In the genomic region with DNA sequence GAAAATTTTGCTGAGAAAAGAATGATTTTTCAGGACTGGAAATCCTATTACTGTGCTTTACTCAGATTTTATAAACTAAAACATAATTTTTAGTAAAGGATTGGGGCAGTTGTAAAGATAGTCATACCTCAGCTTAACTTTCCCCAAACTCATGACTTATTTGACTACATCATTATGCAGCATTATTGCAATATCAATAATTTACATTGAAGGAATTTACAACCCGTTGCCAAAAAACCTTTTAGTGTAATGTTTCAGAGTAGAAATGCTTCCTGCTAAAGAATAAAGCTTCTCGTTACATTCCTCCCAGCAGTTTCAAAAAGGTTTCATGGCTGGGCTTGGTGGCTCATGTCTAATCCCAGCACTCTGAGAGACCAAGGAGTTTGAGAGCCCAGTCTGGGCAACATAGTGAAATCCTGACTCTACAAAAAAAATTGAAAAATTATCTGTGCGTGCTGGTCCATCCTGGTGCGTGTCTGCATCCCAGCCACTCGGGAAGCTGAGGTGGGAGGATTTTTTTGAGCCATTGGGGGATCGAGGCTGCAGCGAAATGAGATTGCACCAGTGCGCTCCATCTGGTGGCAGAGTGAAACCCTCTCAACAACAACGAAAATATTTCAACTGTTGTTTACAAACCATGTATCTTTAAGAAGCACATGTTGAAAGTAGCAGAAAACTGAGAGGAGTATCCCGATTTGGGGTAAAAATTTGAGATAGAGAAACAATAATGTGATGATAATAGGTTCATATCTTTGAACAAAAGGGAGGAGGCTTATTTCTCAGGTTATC, we compare ENCODE assay signal across 8 cellular contexts.
A peak's percentile ranks its signal among the peaks of the same experiment; 100 is the strongest.
DNase-seq lines count a peak whose midpoint lies in the region; ATAC-seq and TF ChIP-seq lines count a peak whose summit lies in the region.

No MANE protein-coding gene starts in this region.

- H3K4me3 Mint-ChIP-seq in activated naive CD8-positive, alpha-beta T cell treated with anti-CD3 and anti-CD28 coated beads, Interleukin-2, amount 50 U/mL, for 24 hours: peak overlapping the region; percentile 97

- peaks cover 72% of the 10 kb centered on the region for H3K4me1 Mint-ChIP-seq in activated naive CD8-positive, alpha-beta T cell treated with anti-CD3 and anti-CD28 coated beads, Interleukin-2, amount 50 U/mL, for 24 hours

- H3K4me3 ChIP-seq in NB4 (ENCODE audit: low read depth, low read length) (peak overlapping the region; percentile 77), iPS-18a (ENCODE audit: low read length) (peak overlapping the region; percentile 76)

- TF ChIP-seq CTCF in NB4 (IDR thresholded peaks at IDR 0.05; ENCODE audit: low read depth, low read length): peak; percentile 57

- H3K27me3 Mint-ChIP-seq in activated naive CD8-positive, alpha-beta T cell treated with anti-CD3 and anti-CD28 coated beads, Interleukin-2, amount 50 U/mL, for 24 hours: peaks cover 2% of the 10 kb centered on the region

- peaks cover 51% of the 10 kb centered on the region for H3K36me3 Mint-ChIP-seq in activated naive CD8-positive, alpha-beta T cell treated with anti-CD3 and anti-CD28 coated beads, Interleukin-2, amount 50 U/mL, for 24 hours (ENCODE audit: low read depth)

- no peaks in the 10 kb centered on the region for H3K9me3 ChIP-seq in iPS-18a (ENCODE audit: control insufficient read depth, low read depth, low read length)

- no peak for ATAC-seq in activated naive CD8-positive, alpha-beta T cell treated with anti-CD3 and anti-CD28 coated beads, Interleukin-2, amount 50 U/mL, for 24 hours
- no peak for ATAC-seq in HG02642 (IDR thresholded peaks at IDR 0.05; ENCODE audit: poor library complexity, unreplicated experiment)

- H3K27me3 ChIP-seq in iPS-18a (ENCODE audit: control insufficient read depth, insufficient read depth, low read length): no peaks in the 10 kb centered on the region

- no peak overlapping the region for H3K27ac ChIP-seq in iPS-18a (ENCODE audit: low read length)

- no peak for TF ChIP-seq POLR2A in NB4 (IDR thresholded peaks at IDR 0.05; ENCODE audit: extremely low read depth, insufficient read length)

- H3K36me3 ChIP-seq in iPS-18a (ENCODE audit: control insufficient read depth, low read depth, low read length): no peaks in the 10 kb centered on the region

- no peaks in the 10 kb centered on the region for H3K9me3 Mint-ChIP-seq in activated naive CD8-positive, alpha-beta T cell treated with anti-CD3 and anti-CD28 coated beads, Interleukin-2, amount 50 U/mL, for 24 hours

- DNase-seq in NCI-H82 (lab: John Stamatoyannopoulos, UW) (peak; percentile 54), NCI-H82 treated with DMSO at 0.1 percent for 48 hours (lab: John Stamatoyannopoulos, UW; ENCODE audit: unreplicated experiment) (no peak), NB4 (ENCODE audit: low read depth) (peak; percentile 64)
- no peak for DNase-seq in activated naive CD8-positive, alpha-beta T cell treated with anti-CD3 and anti-CD28 coated beads, Interleukin-2, amount 50 U/mL, for 24 hours
- peak; percentile 19 for DNase-seq in stimulated activated CD8-positive, alpha-beta memory T cell treated with anti-CD3 and anti-CD28 coated beads, Interleukin-15, amount 100 ng/mL, for 1 hour (ENCODE audit: low read depth)
- DNase-seq in activated CD4-positive, CD25-positive, alpha-beta regulatory T cell (lab: John Stamatoyannopoulos, UW): no peak

- peak overlapping the region; percentile 72 for H3K27ac Mint-ChIP-seq in activated naive CD8-positive, alpha-beta T cell treated with anti-CD3 and anti-CD28 coated beads, Interleukin-2, amount 50 U/mL, for 24 hours

- H3K4me1 ChIP-seq in iPS-18a (ENCODE audit: control insufficient read depth, low read depth, low read length): peaks cover 26% of the 10 kb centered on the region

- peak overlapping the region; percentile 1 for H3K9ac ChIP-seq in iPS-18a (ENCODE audit: low read length)

Comparison
In these comparisons a context has a peak if more than half of its experiments do, and no peak if none do; other contexts are left out.
1. DNase-seq: peak in NCI-H82 (single experiment), NB4 (single experiment) and stimulated activated CD8-positive, alpha-beta memory T cell treated with anti-CD3 and anti-CD28 coated beads, Interleukin-15, amount 100 ng/mL, for 1 hour (single experiment); none in NCI-H82 treated with DMSO at 0.1 percent for 48 hours (single experiment), activated naive CD8-positive, alpha-beta T cell treated with anti-CD3 and anti-CD28 coated beads, Interleukin-2, amount 50 U/mL, for 24 hours (single experiment) and activated CD4-positive, CD25-positive, alpha-beta regulatory T cell (0 of 4).